2 cellular contexts compared by ENCODE assay signal in the genomic region with DNA sequence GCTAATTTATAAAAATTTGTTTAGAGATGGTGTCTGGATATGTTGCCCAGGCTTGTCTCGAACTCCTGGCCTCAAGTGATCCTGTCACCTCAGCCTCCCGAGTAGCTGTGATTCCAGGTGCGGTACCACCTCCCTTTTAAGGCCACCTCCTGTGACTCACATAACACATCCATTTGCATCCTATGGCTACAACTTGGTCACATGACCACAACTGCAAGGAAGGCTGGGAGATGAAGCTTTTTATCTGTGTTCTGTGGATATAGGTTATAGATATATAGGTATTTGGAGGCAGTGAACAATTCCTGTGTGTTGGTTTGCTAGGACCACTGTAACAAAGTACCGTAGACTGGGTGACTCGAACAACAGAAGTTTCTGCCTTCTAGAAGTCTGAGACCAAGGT.
TF ChIP-seq lines count a peak whose summit lies in the region.

No MANE protein-coding gene starts in this region.

TF ChIP-seq in SK-N-SH, 30 proteins besides CTCF, POLR2A, EP300 and RAD21 (continued from another document):
- TF ChIP-seq GABPA (IDR thresholded peaks at IDR 0.05; ENCODE audit: low read depth) (no peak), RFX5 (IDR thresholded peaks at IDR 0.05; ENCODE audit: low read length) (no peak), NRF1 (IDR thresholded peaks at IDR 0.05; ENCODE audit: low read depth, low read length) (no peak)

TF ChIP-seq in SK-N-SH treated with all-trans-retinoic acid at 6 μM for 48 hours, 23 proteins besides CTCF, POLR2A, EP300 and RAD21 (continued from another document):
- TF ChIP-seq, protein P1, sequence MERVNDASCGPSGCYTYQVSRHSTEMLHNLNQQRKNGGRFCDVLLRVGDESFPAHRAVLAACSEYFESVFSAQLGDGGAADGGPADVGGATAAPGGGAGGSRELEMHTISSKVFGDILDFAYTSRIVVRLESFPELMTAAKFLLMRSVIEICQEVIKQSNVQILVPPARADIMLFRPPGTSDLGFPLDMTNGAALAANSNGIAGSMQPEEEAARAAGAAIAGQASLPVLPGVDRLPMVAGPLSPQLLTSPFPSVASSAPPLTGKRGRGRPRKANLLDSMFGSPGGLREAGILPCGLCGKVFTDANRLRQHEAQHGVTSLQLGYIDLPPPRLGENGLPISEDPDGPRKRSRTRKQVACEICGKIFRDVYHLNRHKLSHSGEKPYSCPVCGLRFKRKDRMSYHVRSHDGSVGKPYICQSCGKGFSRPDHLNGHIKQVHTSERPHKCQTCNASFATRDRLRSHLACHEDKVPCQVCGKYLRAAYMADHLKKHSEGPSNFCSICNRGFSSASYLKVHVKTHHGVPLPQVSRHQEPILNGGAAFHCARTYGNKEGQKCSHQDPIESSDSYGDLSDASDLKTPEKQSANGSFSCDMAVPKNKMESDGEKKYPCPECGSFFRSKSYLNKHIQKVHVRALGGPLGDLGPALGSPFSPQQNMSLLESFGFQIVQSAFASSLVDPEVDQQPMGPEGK (CRISPR knock-in tag; IDR thresholded peaks at IDR 0.05; ENCODE audit: borderline replicate concordance), result no peak
- TF ChIP-seq OSR1 (CRISPR knock-in tag; IDR thresholded peaks at IDR 0.05) (no peak), TCF4 (CRISPR knock-in tag; IDR thresholded peaks at IDR 0.05; ENCODE audit: borderline replicate concordance) (no peak)
- TF ChIP-seq, protein P2, sequence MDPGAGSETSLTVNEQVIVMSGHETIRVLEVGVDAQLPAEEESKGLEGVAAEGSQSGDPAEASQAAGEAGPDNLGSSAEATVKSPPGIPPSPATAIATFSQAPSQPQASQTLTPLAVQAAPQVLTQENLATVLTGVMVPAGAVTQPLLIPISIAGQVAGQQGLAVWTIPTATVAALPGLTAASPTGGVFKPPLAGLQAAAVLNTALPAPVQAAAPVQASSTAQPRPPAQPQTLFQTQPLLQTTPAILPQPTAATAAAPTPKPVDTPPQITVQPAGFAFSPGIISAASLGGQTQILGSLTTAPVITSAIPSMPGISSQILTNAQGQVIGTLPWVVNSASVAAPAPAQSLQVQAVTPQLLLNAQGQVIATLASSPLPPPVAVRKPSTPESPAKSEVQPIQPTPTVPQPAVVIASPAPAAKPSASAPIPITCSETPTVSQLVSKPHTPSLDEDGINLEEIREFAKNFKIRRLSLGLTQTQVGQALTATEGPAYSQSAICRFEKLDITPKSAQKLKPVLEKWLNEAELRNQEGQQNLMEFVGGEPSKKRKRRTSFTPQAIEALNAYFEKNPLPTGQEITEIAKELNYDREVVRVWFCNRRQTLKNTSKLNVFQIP (CRISPR knock-in tag; IDR thresholded peaks at IDR 0.05; ENCODE audit: borderline replicate concordance, low read depth), result no peak
- TF ChIP-seq, protein P3, sequence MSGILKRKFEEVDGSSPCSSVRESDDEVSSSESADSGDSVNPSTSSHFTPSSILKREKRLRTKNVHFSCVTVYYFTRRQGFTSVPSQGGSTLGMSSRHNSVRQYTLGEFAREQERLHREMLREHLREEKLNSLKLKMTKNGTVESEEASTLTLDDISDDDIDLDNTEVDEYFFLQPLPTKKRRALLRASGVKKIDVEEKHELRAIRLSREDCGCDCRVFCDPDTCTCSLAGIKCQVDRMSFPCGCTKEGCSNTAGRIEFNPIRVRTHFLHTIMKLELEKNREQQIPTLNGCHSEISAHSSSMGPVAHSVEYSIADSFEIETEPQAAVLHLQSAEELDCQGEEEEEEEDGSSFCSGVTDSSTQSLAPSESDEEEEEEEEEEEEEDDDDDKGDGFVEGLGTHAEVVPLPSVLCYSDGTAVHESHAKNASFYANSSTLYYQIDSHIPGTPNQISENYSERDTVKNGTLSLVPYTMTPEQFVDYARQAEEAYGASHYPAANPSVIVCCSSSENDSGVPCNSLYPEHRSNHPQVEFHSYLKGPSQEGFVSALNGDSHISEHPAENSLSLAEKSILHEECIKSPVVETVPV (CRISPR knock-in tag; IDR thresholded peaks at IDR 0.05), result no peak
